Comparison of ENCODE assay signal across 19 cellular contexts in genomic region chr6:134708079-134708478, GRCh38.
"Had no signal": no experiment of that assay in that cellular context is flagged by ENCODE, and none has a peak within 500 bp of the region (broad histone marks: within the 10 kb centered on the region; RNA-seq: fewer than 3 reads in every experiment).

No MANE protein-coding gene starts in this region.

- H3K4me1 Mint-ChIP-seq: T-cell had no signal

- H3K27me3 ChIP-seq: ovary, thyroid gland had no signal

- DNase-seq: activated T-cell treated with anti-CD3 and anti-CD28 coated beads, Interleukin-2, amount 50 U/mL, for 1 hour; cerebellar nuclear complex; effector CD4-positive, alpha-beta T cell; erythroblast; left ventricle myocardium superior; ovary; right cardiac atrium; stimulated activated CD4-positive, alpha-beta T cell treated with anti-CD3 and anti-CD28 coated beads, Interleukin-12 subunit alpha, Interleukin-12 subunit beta, amount 100 ng/mL, for 4 hours; stimulated activated CD4-positive, alpha-beta T cell treated with anti-CD3 and anti-CD28 coated beads, Interleukin-1b, Interleukin-23, amount 100 ng/mL, for 48 hours; substantia nigra; T-cell; T-helper 9 cell had no signal

- H3K27ac Mint-ChIP-seq: activated naive CD8-positive, alpha-beta T cell; stimulated activated naive CD8-positive, alpha-beta T cell treated with anti-CD3 and anti-CD28 coated beads, Interleukin-15, Interleukin-2, amounts not matched to agents 100 ng/mL and 50 ng/mL, for 24 hours; T-cell; WTC11 had no signal

- H3K9me3 Mint-ChIP-seq: nephron; stimulated activated naive CD8-positive, alpha-beta T cell treated with anti-CD3 and anti-CD28 coated beads, Interleukin-15, Interleukin-2, amounts not matched to agents 100 ng/mL and 50 ng/mL, for 24 hours; T-cell had no signal

- H3K4me3 ChIP-seq: ovary, thyroid gland had no signal

- H3K4me1 ChIP-seq: foreskin keratinocyte had no signal

- H3K4me3 Mint-ChIP-seq: activated naive CD8-positive, alpha-beta T cell; nephron; stimulated activated naive CD8-positive, alpha-beta T cell treated with anti-CD3 and anti-CD28 coated beads, Interleukin-15, Interleukin-2, amounts not matched to agents 100 ng/mL and 50 ng/mL, for 24 hours; T-cell; WTC11 had no signal

- H3K27ac ChIP-seq: foreskin keratinocyte, neutrophil, ovary, thyroid gland had no signal

- H3K36me3 ChIP-seq: neutrophil, ovary, thyroid gland had no signal

- H3K9me3 ChIP-seq: neutrophil, ovary, thyroid gland had no signal

- H3K36me3 Mint-ChIP-seq: activated naive CD8-positive, alpha-beta T cell; T-cell; WTC11 had no signal
